ENCODE assay signal across 13 cellular contexts in genomic region chr19:43576479-43576878, GRCh38. TPM values are rescaled to one million over a fixed set of nuclear protein-coding genes. Genes with fewer than 3 reads are reported as not detected.
DNase-seq lines count a peak whose midpoint lies in the region; ATAC-seq and TF ChIP-seq lines count a peak whose summit lies in the region.
"Had no signal": no experiment of that assay in that cellular context is flagged by ENCODE, and none has a peak within 500 bp of the region (broad histone marks: within the 10 kb centered on the region; RNA-seq: fewer than 3 reads in every experiment).

No MANE protein-coding gene starts in this region.

- TF ChIP-seq CTCF in VCaP (conservative IDR thresholded peaks at IDR 0.05) = no peak
- TF ChIP-seq CTCF in ovary (IDR thresholded peaks at IDR 0.05) = no peak

- intact Hi-C loops in ovary (cut with DNase I) = no loop called here
- intact Hi-C loops in sciatic nerve (cut with DNase I) = no loop called here

- no peaks in the 10 kb centered on the region for H3K36me3 ChIP-seq in ovary

- peaks cover 5% of the 10 kb centered on the region for H3K36me3 Mint-ChIP-seq in activated CD8-positive, alpha-beta memory T cell treated with anti-CD3 and anti-CD28 coated beads, Interleukin-2, amount 10 ng/mL, durations not matched to agents 7 days and 5 days

- no peaks in the 10 kb centered on the region for H3K27me3 Mint-ChIP-seq in activated CD8-positive, alpha-beta memory T cell treated with anti-CD3 and anti-CD28 coated beads, Interleukin-2, amount 10 ng/mL, durations not matched to agents 7 days and 5 days

- no peaks in the 10 kb centered on the region for H3K9me3 ChIP-seq in ovary

- CTCF ChIA-PET in activated CD8-positive, alpha-beta memory T cell treated with anti-CD3 and anti-CD28 coated beads, Interleukin-2, amount 10 ng/mL, durations not matched to agents 7 days and 5 days (lab: Charles Lee) = interaction anchor here (3.0 kb wide), 1 partner anchor 21 kb away, joined by 17 read pairs; no protein-coding TSS in a partner anchor

- WGBS in ovary, 3 donors = 87 to 90% (median 87%) methylated on average over 9 of the region's 9 CpGs

- no peak for DNase-seq in activated CD8-positive, alpha-beta memory T cell treated with anti-CD3 and anti-CD28 coated beads, Interleukin-2, amount 10 ng/mL, durations not matched to agents 7 days and 5 days
- DNase-seq in activated CD8-positive, alpha-beta memory T cell treated with anti-CD3 and anti-CD28 coated beads for 24 hours = no peak
- peak in 4 of 5 donors; percentile 26 to 52 (median 39) for DNase-seq in ovary
- no peak for DNase-seq in NOMO-1 treated with dmso at 0.1 percent for 144 hours (lab: John Stamatoyannopoulos, UW; ENCODE audit: unreplicated experiment)
- DNase-seq in sciatic nerve (ENCODE audit: low spot score) = no peak
- DNase-seq: activated CD4-positive, alpha-beta T cell treated with anti-CD3 and anti-CD28 coated beads for 1 hour; NCI-H1048; NCI-H524 treated with DMSO at 0.1 percent for 48 hours; SIG-M5 had no signal

- H3K27me3 ChIP-seq in ovary = no peaks in the 10 kb centered on the region

- TF ChIP-seq EP300 in ovary (IDR thresholded peaks at IDR 0.05) = no peak

- no peak overlapping the region for H3K4me3 ChIP-seq in ovary

- peak overlapping the region; percentile 63 for H3K27ac Mint-ChIP-seq in activated CD8-positive, alpha-beta memory T cell treated with anti-CD3 and anti-CD28 coated beads, Interleukin-2, amount 10 ng/mL, durations not matched to agents 7 days and 5 days

- peak overlapping the region; percentile 95 for H3K4me3 Mint-ChIP-seq in activated CD8-positive, alpha-beta memory T cell treated with anti-CD3 and anti-CD28 coated beads, Interleukin-2, amount 10 ng/mL, durations not matched to agents 7 days and 5 days

- peaks cover 16% of the 10 kb centered on the region for H3K4me1 ChIP-seq in ovary (ENCODE audit: insufficient read depth)

- TF ChIP-seq POLR2A in ovary (IDR thresholded peaks at IDR 0.05) = no peak

- H3K27ac ChIP-seq in VCaP = peak overlapping the region; percentile 88
- H3K27ac ChIP-seq in ovary = peak overlapping the region in 1 of 2 donors; percentile 7

- H3K4me1 Mint-ChIP-seq in activated CD8-positive, alpha-beta memory T cell treated with anti-CD3 and anti-CD28 coated beads, Interleukin-2, amount 10 ng/mL, durations not matched to agents 7 days and 5 days = peaks cover 51% of the 10 kb centered on the region

- no peaks in the 10 kb centered on the region for H3K9me3 Mint-ChIP-seq in activated CD8-positive, alpha-beta memory T cell treated with anti-CD3 and anti-CD28 coated beads, Interleukin-2, amount 10 ng/mL, durations not matched to agents 7 days and 5 days (ENCODE audit: low read depth)

- ATAC-seq in activated CD8-positive, alpha-beta memory T cell treated with anti-CD3 and anti-CD28 coated beads, Interleukin-2, amount 10 ng/mL, durations not matched to agents 7 days and 5 days = no peak
- ATAC-seq in esophagus mucosa (peak; percentile 32), GM21381 (IDR thresholded peaks at IDR 0.05; ENCODE audit: unreplicated experiment) (no peak), sciatic nerve (no peak)

RNA-seq across cellular contexts. Expression of gene PINLYP, which starts 0.9 kb away (rescaled TPM):
- 10 to 100 TPM; 16.8 to 19.7 TPM for total RNA-seq in activated CD8-positive, alpha-beta memory T cell treated with anti-CD3 and anti-CD28 coated beads, Interleukin-2, amount 10 ng/mL, durations not matched to agents 7 days and 5 days
- 9.1 TPM for total RNA-seq in esophagus mucosa
- total RNA-seq in ovary = 10 to 100 TPM; 10.6 to 22.3 (median 17.7) TPM
- polyA plus RNA-seq in ovary = 10 to 100 TPM; 25.5 to 29.9 TPM
- total RNA-seq in sciatic nerve = 8.0 TPM

RNA-seq across cellular contexts. Expression of gene XRCC1, which starts 1.2 kb away (rescaled TPM):
- 10 to 100 TPM; 47.7 to 50.6 TPM for total RNA-seq in activated CD8-positive, alpha-beta memory T cell treated with anti-CD3 and anti-CD28 coated beads, Interleukin-2, amount 10 ng/mL, durations not matched to agents 7 days and 5 days
- 15.6 TPM for total RNA-seq in esophagus mucosa
- 10 to 100 TPM; 19.0 to 39.9 (median 28.4) TPM for total RNA-seq in ovary
- polyA plus RNA-seq in ovary = 10 to 100 TPM; 16.8 to 37.7 TPM
- total RNA-seq in sciatic nerve = 24.8 TPM

RNA-seq across cellular contexts. Expression of gene IRGQ, which starts 19.5 kb away (rescaled TPM):
- total RNA-seq in activated CD8-positive, alpha-beta memory T cell treated with anti-CD3 and anti-CD28 coated beads, Interleukin-2, amount 10 ng/mL, durations not matched to agents 7 days and 5 days = 10 to 100 TPM; 12.9 to 23.0 TPM
- total RNA-seq in esophagus mucosa (10.5 TPM), ovary (10 to 100 TPM; 11.6 to 25.8 (median 19.8) TPM), sciatic nerve (22.2 TPM)
- 10 to 100 TPM in 1 of 2 donors, 1 to 10 TPM in 1; 5.4 to 10.5 TPM for polyA plus RNA-seq in ovary

RNA-seq across cellular contexts. Expression of gene ZNF576, which starts 19.9 kb away (rescaled TPM):
- 10 to 100 TPM; 18.6 to 21.3 TPM for total RNA-seq in activated CD8-positive, alpha-beta memory T cell treated with anti-CD3 and anti-CD28 coated beads, Interleukin-2, amount 10 ng/mL, durations not matched to agents 7 days and 5 days
- 12.4 TPM for total RNA-seq in esophagus mucosa
- 10 to 100 TPM; 11.5 to 22.4 (median 16.9) TPM for total RNA-seq in ovary
- 10 to 100 TPM in 1 of 2 donors, 1 to 10 TPM in 1; 8.6 to 16.6 TPM for polyA plus RNA-seq in ovary
- total RNA-seq in sciatic nerve = 14.3 TPM

RNA-seq across cellular contexts. Expression of gene SRRM5, which starts 35.4 kb away (rescaled TPM):
- total RNA-seq in activated CD8-positive, alpha-beta memory T cell treated with anti-CD3 and anti-CD28 coated beads, Interleukin-2, amount 10 ng/mL, durations not matched to agents 7 days and 5 days = under 1 TPM; 0.37 to 0.79 TPM
- total RNA-seq in esophagus mucosa (0.12 TPM), ovary (under 1 TPM; 0.10 to 0.73 (median 0.33) TPM), sciatic nerve (0.58 TPM)
- polyA plus RNA-seq in ovary = under 1 TPM; 0.25 to 0.50 TPM
- total RNA-seq: urinary bladder had no signal

Comparison
In these comparisons a context has a peak if more than half of its experiments do, and no peak if none do; other contexts are left out.
1. DNase-seq: peak in ovary (4 of 5); none in activated CD8-positive, alpha-beta memory T cell treated with anti-CD3 and anti-CD28 coated beads, Interleukin-2, amount 10 ng/mL, durations not matched to agents 7 days and 5 days (single experiment), activated CD8-positive, alpha-beta memory T cell treated with anti-CD3 and anti-CD28 coated beads for 24 hours (single experiment), NOMO-1 treated with dmso at 0.1 percent for 144 hours (single experiment) and sciatic nerve (single experiment).